Comparison of ENCODE assay signal across 19 cellular contexts in the genomic region with DNA sequence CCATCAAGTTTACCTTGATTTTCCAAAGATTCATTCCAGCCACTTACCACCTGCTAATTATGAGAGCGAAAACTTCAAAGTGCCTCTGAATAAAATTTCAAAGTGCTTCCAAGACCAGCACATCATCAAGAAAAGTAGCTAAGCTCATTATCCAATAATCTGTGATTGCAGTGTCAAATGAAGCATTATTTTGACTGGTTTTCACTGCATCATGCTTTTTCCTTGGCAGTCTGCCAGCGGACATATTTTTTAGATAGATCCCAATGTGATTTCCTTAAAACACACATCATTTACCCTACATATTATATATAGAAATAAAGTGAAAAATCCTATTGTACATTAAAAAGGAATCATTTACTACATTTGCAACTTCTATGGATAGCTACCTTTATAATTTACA.
DNase-seq lines count a peak whose midpoint lies in the region; TF ChIP-seq lines count a peak whose summit lies in the region.
"Had no signal": no experiment of that assay in that cellular context is flagged by ENCODE, and none has a peak within 500 bp of the region (broad histone marks: within the 10 kb centered on the region; RNA-seq: fewer than 3 reads in every experiment).

No MANE protein-coding gene starts in this region.

- no peak for TF ChIP-seq CTCF in glutamatergic neuron (IDR thresholded peaks at IDR 0.05; ENCODE audit: partially characterized antibody, unreplicated experiment)

- no peak overlapping the region for H3K4me3 Mint-ChIP-seq in glutamatergic neuron (ENCODE audit: unreplicated experiment)
- H3K4me3 Mint-ChIP-seq: B cell; CD4-positive, CD25-positive, alpha-beta regulatory T cell; HFFc6 had no signal

- peak; percentile 25 for DNase-seq in NCI-H748 (lab: John Stamatoyannopoulos, UW; ENCODE audit: unreplicated experiment)
- no peak for DNase-seq in NCI-H748 treated with DMSO at 0.1 percent for 48 hours (lab: John Stamatoyannopoulos, UW)
- DNase-seq in HT-29 (ENCODE audit: low spot score): peak; percentile 5
- peak; percentile 42 for DNase-seq in OCI-M1 (lab: John Stamatoyannopoulos, UW)
- no peak for DNase-seq in NCI-H187 (lab: John Stamatoyannopoulos, UW)
- no peak for DNase-seq in glutamatergic neuron
- DNase-seq in midbrain (lab: John Stamatoyannopoulos, UW): no peak
- DNase-seq: Caco-2; CD4-positive, CD25-positive, alpha-beta regulatory T cell; DND-41; H7; HFFc6; KG1; NCI-H146; NCI-H345; NCI-H526 treated with DMSO at 0.1 percent for 48 hours; SJCRH30; T1000 had no signal

- no peaks in the 10 kb centered on the region for H3K27me3 Mint-ChIP-seq in glutamatergic neuron (ENCODE audit: unreplicated experiment)
- H3K27me3 Mint-ChIP-seq: B cell; CD4-positive, CD25-positive, alpha-beta regulatory T cell had no signal

- H3K36me3 Mint-ChIP-seq in glutamatergic neuron (ENCODE audit: unreplicated experiment): no peaks in the 10 kb centered on the region
- H3K36me3 Mint-ChIP-seq: CD4-positive, CD25-positive, alpha-beta regulatory T cell had no signal

- H3K4me1 Mint-ChIP-seq in glutamatergic neuron (ENCODE audit: low read depth, unreplicated experiment): peaks cover 7% of the 10 kb centered on the region
- H3K4me1 Mint-ChIP-seq: B cell; CD4-positive, CD25-positive, alpha-beta regulatory T cell had no signal

- no peaks in the 10 kb centered on the region for H3K9me3 Mint-ChIP-seq in glutamatergic neuron (ENCODE audit: unreplicated experiment)

- H3K27ac Mint-ChIP-seq in glutamatergic neuron (ENCODE audit: unreplicated experiment): no peak overlapping the region
- H3K27ac Mint-ChIP-seq: B cell; CD4-positive, CD25-positive, alpha-beta regulatory T cell; HFFc6 had no signal

Comparison
In these comparisons a context has a peak if more than half of its experiments do, and no peak if none do; other contexts are left out.
1. DNase-seq: peak in NCI-H748 (single experiment), HT-29 (single experiment) and OCI-M1 (single experiment); none in NCI-H748 treated with DMSO at 0.1 percent for 48 hours (single experiment), NCI-H187 (0 of 2), glutamatergic neuron (single experiment) and midbrain (single experiment).